In the genomic region with DNA sequence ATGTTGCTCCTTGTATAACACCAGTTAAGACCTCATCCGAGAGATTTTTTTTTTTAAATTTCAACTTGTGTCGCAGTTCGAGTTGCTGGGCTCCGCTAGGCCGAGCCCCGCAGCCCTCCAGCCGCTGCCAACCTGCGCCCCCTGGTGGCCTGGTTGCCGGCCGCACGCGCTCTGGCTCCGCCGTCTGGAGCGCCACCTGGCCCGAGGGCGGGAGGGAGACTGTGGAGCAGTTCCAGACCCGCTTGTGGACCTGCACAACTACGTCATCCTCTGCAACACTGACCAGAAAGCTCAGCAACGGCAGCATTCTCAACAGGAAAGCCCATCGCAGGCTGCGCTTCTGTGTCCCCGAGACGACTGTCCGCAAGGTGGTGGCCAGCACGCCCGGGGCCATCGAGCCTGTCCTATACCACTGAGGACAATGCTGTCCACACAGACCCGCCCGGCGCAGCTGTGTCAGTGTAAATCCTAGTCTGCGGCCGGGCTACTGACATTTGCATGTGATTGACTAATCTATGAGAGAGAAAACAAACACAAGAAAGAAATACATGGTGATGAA, we compare ENCODE assay signal across 1 cellular context.
A peak's percentile ranks its signal among the peaks of the same experiment; 100 is the strongest.
TF ChIP-seq lines count a peak whose summit lies in the region.

No MANE protein-coding gene starts in this region.

TF ChIP-seq in HCT116, 20 proteins besides CTCF, POLR2A, EP300 and RAD21 (continued from another document):
- no peak for TF ChIP-seq EZH2phosphoT487 (IDR thresholded peaks at IDR 0.05; ENCODE audit: borderline replicate concordance)
- TF ChIP-seq YY1 (IDR thresholded peaks at IDR 0.05; ENCODE audit: extremely low read depth, insufficient replicate concordance, low read depth, low read length): peak; percentile 61
- TF ChIP-seq SP1 (IDR thresholded peaks at IDR 0.05; ENCODE audit: low read depth): no peak
- TF ChIP-seq, protein P1, sequence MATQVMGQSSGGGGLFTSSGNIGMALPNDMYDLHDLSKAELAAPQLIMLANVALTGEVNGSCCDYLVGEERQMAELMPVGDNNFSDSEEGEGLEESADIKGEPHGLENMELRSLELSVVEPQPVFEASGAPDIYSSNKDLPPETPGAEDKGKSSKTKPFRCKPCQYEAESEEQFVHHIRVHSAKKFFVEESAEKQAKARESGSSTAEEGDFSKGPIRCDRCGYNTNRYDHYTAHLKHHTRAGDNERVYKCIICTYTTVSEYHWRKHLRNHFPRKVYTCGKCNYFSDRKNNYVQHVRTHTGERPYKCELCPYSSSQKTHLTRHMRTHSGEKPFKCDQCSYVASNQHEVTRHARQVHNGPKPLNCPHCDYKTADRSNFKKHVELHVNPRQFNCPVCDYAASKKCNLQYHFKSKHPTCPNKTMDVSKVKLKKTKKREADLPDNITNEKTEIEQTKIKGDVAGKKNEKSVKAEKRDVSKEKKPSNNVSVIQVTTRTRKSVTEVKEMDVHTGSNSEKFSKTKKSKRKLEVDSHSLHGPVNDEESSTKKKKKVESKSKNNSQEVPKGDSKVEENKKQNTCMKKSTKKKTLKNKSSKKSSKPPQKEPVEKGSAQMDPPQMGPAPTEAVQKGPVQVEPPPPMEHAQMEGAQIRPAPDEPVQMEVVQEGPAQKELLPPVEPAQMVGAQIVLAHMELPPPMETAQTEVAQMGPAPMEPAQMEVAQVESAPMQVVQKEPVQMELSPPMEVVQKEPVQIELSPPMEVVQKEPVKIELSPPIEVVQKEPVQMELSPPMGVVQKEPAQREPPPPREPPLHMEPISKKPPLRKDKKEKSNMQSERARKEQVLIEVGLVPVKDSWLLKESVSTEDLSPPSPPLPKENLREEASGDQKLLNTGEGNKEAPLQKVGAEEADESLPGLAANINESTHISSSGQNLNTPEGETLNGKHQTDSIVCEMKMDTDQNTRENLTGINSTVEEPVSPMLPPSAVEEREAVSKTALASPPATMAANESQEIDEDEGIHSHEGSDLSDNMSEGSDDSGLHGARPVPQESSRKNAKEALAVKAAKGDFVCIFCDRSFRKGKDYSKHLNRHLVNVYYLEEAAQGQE (IDR thresholded peaks at IDR 0.05; ENCODE audit: low read depth): no peak
- peak; percentile 41; the same call in 1 of the 2 replicates for TF ChIP-seq POLR2AphosphoS5 (IDR thresholded peaks at IDR 0.05; ENCODE audit: low read depth, low read length)
- TF ChIP-seq CEBPB (IDR thresholded peaks at IDR 0.05; ENCODE audit: low read depth): no peak
- TF ChIP-seq, protein P2, sequence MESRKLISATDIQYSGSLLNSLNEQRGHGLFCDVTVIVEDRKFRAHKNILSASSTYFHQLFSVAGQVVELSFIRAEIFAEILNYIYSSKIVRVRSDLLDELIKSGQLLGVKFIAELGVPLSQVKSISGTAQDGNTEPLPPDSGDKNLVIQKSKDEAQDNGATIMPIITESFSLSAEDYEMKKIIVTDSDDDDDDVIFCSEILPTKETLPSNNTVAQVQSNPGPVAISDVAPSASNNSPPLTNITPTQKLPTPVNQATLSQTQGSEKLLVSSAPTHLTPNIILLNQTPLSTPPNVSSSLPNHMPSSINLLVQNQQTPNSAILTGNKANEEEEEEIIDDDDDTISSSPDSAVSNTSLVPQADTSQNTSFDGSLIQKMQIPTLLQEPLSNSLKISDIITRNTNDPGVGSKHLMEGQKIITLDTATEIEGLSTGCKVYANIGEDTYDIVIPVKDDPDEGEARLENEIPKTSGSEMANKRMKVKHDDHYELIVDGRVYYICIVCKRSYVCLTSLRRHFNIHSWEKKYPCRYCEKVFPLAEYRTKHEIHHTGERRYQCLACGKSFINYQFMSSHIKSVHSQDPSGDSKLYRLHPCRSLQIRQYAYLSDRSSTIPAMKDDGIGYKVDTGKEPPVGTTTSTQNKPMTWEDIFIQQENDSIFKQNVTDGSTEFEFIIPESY (IDR thresholded peaks at IDR 0.05; ENCODE audit: extremely low read depth, insufficient replicate concordance, low read length): no peak
- peak; percentile 40 for TF ChIP-seq ZFX (IDR thresholded peaks at IDR 0.05)
- no peak for TF ChIP-seq SIN3A (IDR thresholded peaks at IDR 0.05; ENCODE audit: low read depth)
- no peak for TF ChIP-seq EGR1 (IDR thresholded peaks at IDR 0.05; ENCODE audit: low read depth)
- TF ChIP-seq, protein P3, sequence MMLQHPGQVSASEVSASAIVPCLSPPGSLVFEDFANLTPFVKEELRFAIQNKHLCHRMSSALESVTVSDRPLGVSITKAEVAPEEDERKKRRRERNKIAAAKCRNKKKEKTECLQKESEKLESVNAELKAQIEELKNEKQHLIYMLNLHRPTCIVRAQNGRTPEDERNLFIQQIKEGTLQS (IDR thresholded peaks at IDR 0.05): no peak
- peak; percentile 49 for TF ChIP-seq TCF7L2 (IDR thresholded peaks at IDR 0.05; ENCODE audit: borderline replicate concordance, extremely low read depth, insufficient read depth, insufficient read length)
- peak; percentile 89 for TF ChIP-seq CBX3 (IDR thresholded peaks at IDR 0.05; ENCODE audit: low read depth)
